17 cellular contexts compared by ENCODE assay signal in genomic region chr3:159513867-159514380, GRCh38.
DNase-seq lines count a peak whose midpoint lies in the region; ATAC-seq and TF ChIP-seq lines count a peak whose summit lies in the region.
"Had no signal": no experiment of that assay in that cellular context is flagged by ENCODE, and none has a peak within 500 bp of the region (broad histone marks: within the 10 kb centered on the region; RNA-seq: fewer than 3 reads in every experiment).

No MANE protein-coding gene starts in this region.

- H3F3A ChIP-seq in neural cell (ENCODE audit: insufficient read depth, low read length, poor library complexity, severe bottlenecking), result no peaks in the 10 kb centered on the region

- TF ChIP-seq EP300 in neural cell (conservative IDR thresholded peaks at IDR 0.05; ENCODE audit: poor library complexity, severe bottlenecking), result no peak

- peak overlapping the region; percentile 3 for H3K4me2 ChIP-seq in neural cell (ENCODE audit: low read length)
- H3K4me2 ChIP-seq: BLaER1 had no signal

- peak overlapping the region; percentile 21 for H3K27ac ChIP-seq in neural cell (ENCODE audit: low read length)
- no peak overlapping the region for H3K27ac ChIP-seq in effector memory CD4-positive, alpha-beta T cell (ENCODE audit: insufficient read depth, low read length, poor library complexity, severe bottlenecking)
- H3K27ac ChIP-seq: BLaER1 had no signal

- no peaks in the 10 kb centered on the region for H3K79me2 ChIP-seq in neural cell (replicated peaks; ENCODE audit: insufficient read depth, low read length)

- no peak overlapping the region for H3K4me3 ChIP-seq in neural cell (ENCODE audit: low read length)
- no peak overlapping the region for H3K4me3 ChIP-seq in effector memory CD4-positive, alpha-beta T cell (ENCODE audit: insufficient read depth, low read depth, low read length, poor library complexity, severe bottlenecking)
- H3K4me3 ChIP-seq: BLaER1 had no signal

- H3K27me3 ChIP-seq in neural cell (ENCODE audit: insufficient read depth, low read depth, low read length), result no peaks in the 10 kb centered on the region
- H3K27me3 ChIP-seq in effector memory CD4-positive, alpha-beta T cell (replicated peaks; ENCODE audit: control insufficient read depth, insufficient read depth, low read length, poor library complexity, severe bottlenecking), result no peaks in the 10 kb centered on the region
- H3K27me3 ChIP-seq: BLaER1 had no signal

- ATAC-seq in SK-N-SH treated with all-trans-retinoic acid at 6 μM for 48 hours (no peak), GM21576 (IDR thresholded peaks at IDR 0.05; ENCODE audit: unreplicated experiment) (no peak), GM21723 (IDR thresholded peaks at IDR 0.05; ENCODE audit: unreplicated experiment) (no peak)

- no peaks in the 10 kb centered on the region for H4K20me1 ChIP-seq in neural cell (ENCODE audit: insufficient read depth)
- H4K20me1 ChIP-seq: BLaER1 had no signal

- H3K9ac ChIP-seq in neural cell (ENCODE audit: low read length), result no peak overlapping the region
- H3K9ac ChIP-seq: BLaER1 had no signal

- no peaks in the 10 kb centered on the region for H3K9me2 ChIP-seq in neural cell (ENCODE audit: insufficient read depth, low read length)

- H3K9me3 ChIP-seq in neural cell (ENCODE audit: low read length), result no peaks in the 10 kb centered on the region
- no peaks in the 10 kb centered on the region for H3K9me3 ChIP-seq in effector memory CD4-positive, alpha-beta T cell (ENCODE audit: control insufficient read depth, low read length)
- H3K9me3 ChIP-seq: Caco-2 had no signal

- no peaks in the 10 kb centered on the region for H3K4me1 ChIP-seq in effector memory CD4-positive, alpha-beta T cell (ENCODE audit: control insufficient read depth, insufficient read depth, low read length, poor library complexity, severe bottlenecking)
- H3K4me1 ChIP-seq: BLaER1, Caco-2 had no signal

- TF ChIP-seq CTCF in neural cell (IDR thresholded peaks at IDR 0.05; ENCODE audit: poor library complexity, severe bottlenecking), result no peak

- H3K36me3 ChIP-seq in neural cell (ENCODE audit: insufficient read depth, low read length), result no peaks in the 10 kb centered on the region
- H3K36me3 ChIP-seq in effector memory CD4-positive, alpha-beta T cell (ENCODE audit: control insufficient read depth, insufficient read depth, low read length), result no peaks in the 10 kb centered on the region
- H3K36me3 ChIP-seq: BLaER1 had no signal

- H2AFZ ChIP-seq in neural cell (ENCODE audit: low read depth, low read length), result no peak overlapping the region

- peak; percentile 58 for DNase-seq in AG20443 (ENCODE audit: low spot score)
- peak; percentile 11 for DNase-seq in GM03348 (ENCODE audit: low spot score)
- no peak for DNase-seq in effector memory CD4-positive, alpha-beta T cell
- no peak for DNase-seq in dermis blood vessel endothelial cell
- DNase-seq: ACHN; Caco-2; CD8-positive, alpha-beta memory T cell; DMS53; GOT3; H9; IMR-90; KBM-7 had no signal

- TF ChIP-seq RAD21 in neural cell (conservative IDR thresholded peaks at IDR 0.05), result no peak

TF ChIP-seq in SK-N-SH treated with all-trans-retinoic acid at 6 μM for 48 hours, 23 proteins besides CTCF, POLR2A, EP300 and RAD21:
- TF ChIP-seq TCF4 (CRISPR knock-in tag; IDR thresholded peaks at IDR 0.05; ENCODE audit: borderline replicate concordance) (peak; percentile 83), ISL1 (CRISPR knock-in tag; IDR thresholded peaks at IDR 0.05) (no peak), PPARA (CRISPR knock-in tag; IDR thresholded peaks at IDR 0.05; ENCODE audit: borderline replicate concordance) (no peak), TOX (CRISPR knock-in tag; IDR thresholded peaks at IDR 0.05; ENCODE audit: borderline replicate concordance) (no peak), ZFP3 (CRISPR knock-in tag; IDR thresholded peaks at IDR 0.05) (no peak), TSHZ2 (CRISPR knock-in tag; IDR thresholded peaks at IDR 0.05) (peak; percentile 10; the same call in 1 of the 2 replicates), ZNF70 (CRISPR knock-in tag; IDR thresholded peaks at IDR 0.05) (no peak)
TF ChIP-seq in SK-N-SH treated with all-trans-retinoic acid at 6 μM for 48 hours: peak in this region for 2.

TF ChIP-seq in neural cell, 6 proteins besides CTCF, POLR2A, EP300 and RAD21:
- TF ChIP-seq POLR2AphosphoS5 (IDR thresholded peaks at IDR 0.05) (no peak), SMC3 (conservative IDR thresholded peaks at IDR 0.05; ENCODE audit: poor library complexity) (no peak), EZH2 (IDR thresholded peaks at IDR 0.05; ENCODE audit: borderline replicate concordance, insufficient read depth, low read length, poor library complexity, severe bottlenecking) (no peak), TAF1 (IDR thresholded peaks at IDR 0.05; ENCODE audit: low read depth) (no peak), REST (IDR thresholded peaks at IDR 0.05; ENCODE audit: borderline replicate concordance) (no peak), MXI1 (conservative IDR thresholded peaks at IDR 0.05; ENCODE audit: poor library complexity, severe bottlenecking) (no peak)
TF ChIP-seq in neural cell: peak in this region for 0.

Comparison
In these comparisons a context has a peak if more than half of its experiments do, and no peak if none do; other contexts are left out.
1. DNase-seq: peak in AG20443 (single experiment) and GM03348 (single experiment); none in effector memory CD4-positive, alpha-beta T cell (0 of 3) and dermis blood vessel endothelial cell (single experiment).